22 cellular contexts compared by ENCODE assay signal in genomic region chr1:178196631-178197030, GRCh38.
DNase-seq lines count a peak whose midpoint lies in the region; FAIRE-seq and TF ChIP-seq lines count a peak whose summit lies in the region.
"Had no signal": no experiment of that assay in that cellular context is flagged by ENCODE, and none has a peak within 500 bp of the region (broad histone marks: within the 10 kb centered on the region; RNA-seq: fewer than 3 reads in every experiment).

No MANE protein-coding gene starts in this region.

- no peak for TF ChIP-seq CTCF in epithelial cell of esophagus (IDR thresholded peaks at IDR 0.05; ENCODE audit: insufficient read depth, low read depth, low read length, missing control alignments)

- H3K4me3 ChIP-seq in epithelial cell of esophagus (ENCODE audit: low read length), result no peak overlapping the region
- H3K4me3 ChIP-seq: BLaER1 had no signal

- FAIRE-seq in RCC 7860 (lab: Jason Lieb, UNC), result no peak
- no peak for FAIRE-seq in H54 (lab: Jason Lieb, UNC)
- FAIRE-seq: GM19239, H1 had no signal

- peak; percentile 11 for DNase-seq in HCEC 1CT
- peak; percentile 44 for DNase-seq in RCC 7860 (ENCODE audit: low spot score)
- peak; percentile 34 for DNase-seq in epithelial cell of esophagus (ENCODE audit: low read depth)
- peak; percentile 11 for DNase-seq in renal cortical epithelial cell (ENCODE audit: low read depth)
- no peak for DNase-seq in SHP77 treated with DMSO at 0.1 percent for 48 hours (lab: John Stamatoyannopoulos, UW)
- no peak for DNase-seq in H54 (ENCODE audit: insufficient read length, low spot score)
- no peak for DNase-seq in activated CD8-positive, alpha-beta memory T cell treated with anti-CD3 and anti-CD28 coated beads, Interleukin-2, amount 50 U/mL, for 48 hours
- DNase-seq: ACHN; Caco-2; CD4-positive, alpha-beta memory T cell; DND-41; GDM1; KG1; NCI-H1105 treated with DMSO at 0.1 percent for 48 hours; NCI-H2029 treated with DMSO at 0.1 percent for 48 hours; NCI-H345; NCI-H524; NCI-H82; Right ventricle myocardium superior had no signal

- TF ChIP-seq POLR2A in H54 (IDR thresholded peaks at IDR 0.05; ENCODE audit: low read depth, low read length), result no peak

Comparison
In these comparisons a context has a peak if more than half of its experiments do, and no peak if none do; other contexts are left out.
1. DNase-seq: peak in HCEC 1CT (single experiment), RCC 7860 (single experiment), epithelial cell of esophagus (single experiment) and renal cortical epithelial cell (single experiment); none in SHP77 treated with DMSO at 0.1 percent for 48 hours (single experiment), H54 (single experiment) and activated CD8-positive, alpha-beta memory T cell treated with anti-CD3 and anti-CD28 coated beads, Interleukin-2, amount 50 U/mL, for 48 hours (single experiment).